Comparison of ENCODE assay signal across 11 cellular contexts in genomic region chr9:93093081-93093448, GRCh38. TPM values are rescaled to one million over a fixed set of nuclear protein-coding genes. Genes with fewer than 3 reads are reported as not detected.
DNase-seq lines count a peak whose midpoint lies in the region; ATAC-seq and TF ChIP-seq lines count a peak whose summit lies in the region.
"Had no signal": no experiment of that assay in that cellular context is flagged by ENCODE, and none has a peak within 500 bp of the region (broad histone marks: within the 10 kb centered on the region; RNA-seq: fewer than 3 reads in every experiment).

No MANE protein-coding gene starts in this region.

- no peak for ATAC-seq in CD4-positive, CD25-positive, alpha-beta regulatory T cell (ENCODE audit: low read depth in 2 of 2)
- no peak for ATAC-seq in GM18868 (IDR thresholded peaks at IDR 0.05; ENCODE audit: unreplicated experiment)
- no peak for ATAC-seq in GM18867 (IDR thresholded peaks at IDR 0.05; ENCODE audit: unreplicated experiment)
- ATAC-seq: left colon had no signal

- DNase-seq in CD4-positive, CD25-positive, alpha-beta regulatory T cell, result no peak
- DNase-seq in OCI-LY7 (ENCODE audit: low spot score), result no peak
- DNase-seq in osteocyte (ENCODE audit: extremely low spot score, unreplicated experiment), result peak; percentile 34
- DNase-seq in HEK293T (ENCODE audit: extremely low spot score), result no peak
- no peak for DNase-seq in GM19240 (ENCODE audit: insufficient read length, low spot score)
- DNase-seq: activated gamma-delta T cell had no signal

- H3K4me1 ChIP-seq in CD4-positive, CD25-positive, alpha-beta regulatory T cell (ENCODE audit: control insufficient read depth, insufficient read depth, low read length, poor library complexity, severe bottlenecking), result peaks cover 46% of the 10 kb centered on the region
- H3K4me1 ChIP-seq in OCI-LY7 (ENCODE audit: insufficient read depth, low read length, poor library complexity, severe bottlenecking), result peaks cover 64% of the 10 kb centered on the region

- no peaks in the 10 kb centered on the region for H3K9me2 ChIP-seq in OCI-LY7 (ENCODE audit: insufficient read depth, low read length)

- H3K27ac ChIP-seq in CD4-positive, CD25-positive, alpha-beta regulatory T cell (ENCODE audit: insufficient read depth, low read length, poor library complexity, severe bottlenecking), result no peak overlapping the region
- no peak overlapping the region for H3K27ac ChIP-seq in OCI-LY7 (ENCODE audit: low read depth, low read length, poor library complexity, severe bottlenecking)
- H3K27ac ChIP-seq: SJSA1 had no signal

- H3K4me3 Mint-ChIP-seq in CD4-positive, CD25-positive, alpha-beta regulatory T cell, result peak overlapping the region; percentile 57 to 97 (median 90)
- H3K4me3 Mint-ChIP-seq in dendritic cell treated with granulocyte-macrophage colony-stimulating factor and Interleukin-4, amounts not matched to agents 40 ng/mL and 50 ng/mL, for 4 days, result no peak overlapping the region
- no peak overlapping the region for H3K4me3 Mint-ChIP-seq in osteocyte (ENCODE audit: unreplicated experiment)

- peaks cover 8% of the 10 kb centered on the region for H3K36me3 ChIP-seq in CD4-positive, CD25-positive, alpha-beta regulatory T cell (ENCODE audit: control insufficient read depth, insufficient read depth, low read length)
- H3K36me3 ChIP-seq in OCI-LY7 (ENCODE audit: insufficient read depth, low read length), result no peaks in the 10 kb centered on the region

- peaks cover 15% of the 10 kb centered on the region for H3K36me3 Mint-ChIP-seq in CD4-positive, CD25-positive, alpha-beta regulatory T cell
- peaks cover 6% of the 10 kb centered on the region for H3K36me3 Mint-ChIP-seq in dendritic cell treated with granulocyte-macrophage colony-stimulating factor and Interleukin-4, amounts not matched to agents 40 ng/mL and 50 ng/mL, for 4 days (ENCODE audit: low read depth)
- H3K36me3 Mint-ChIP-seq in osteocyte (ENCODE audit: unreplicated experiment), result peaks cover 2% of the 10 kb centered on the region

- no peaks in the 10 kb centered on the region for H3K27me3 ChIP-seq in CD4-positive, CD25-positive, alpha-beta regulatory T cell (ENCODE audit: control insufficient read depth, insufficient read depth, low read length)
- H3K27me3 ChIP-seq: SJSA1 had no signal

- H3K79me2 ChIP-seq in OCI-LY7 (ENCODE audit: insufficient read depth, low read depth, low read length), result no peaks in the 10 kb centered on the region

- no TSS peak for BruUV-seq in OCI-LY7 (replicated peaks; lab: Mats Ljungman, UMichigan)

- peaks cover 0 to 4% (median 0%) of the 10 kb centered on the region in 7 donors for H3K9me3 Mint-ChIP-seq in CD4-positive, CD25-positive, alpha-beta regulatory T cell
- peaks cover 14% of the 10 kb centered on the region for H3K9me3 Mint-ChIP-seq in dendritic cell treated with granulocyte-macrophage colony-stimulating factor and Interleukin-4, amounts not matched to agents 40 ng/mL and 50 ng/mL, for 4 days
- H3K9me3 Mint-ChIP-seq in osteocyte (ENCODE audit: unreplicated experiment), result peaks cover 5% of the 10 kb centered on the region

- no peaks in the 10 kb centered on the region for H4K20me1 ChIP-seq in OCI-LY7 (ENCODE audit: insufficient read depth, low read length)

- POLR2A ChIA-PET in OCI-LY7 (lab: Charles Lee) (interaction anchor here (1.0 kb wide), 1 partner anchor 56 kb away, joined by 3 read pairs; no protein-coding TSS in a partner anchor), HEK293T (lab: Yijun Ruan, JAX) (no interaction called here)

- H2AFZ ChIP-seq in OCI-LY7 (ENCODE audit: low read length), result no peak overlapping the region

- H3K27ac Mint-ChIP-seq in CD4-positive, CD25-positive, alpha-beta regulatory T cell, result peak overlapping the region; percentile 94 to 97 (median 94)
- H3K27ac Mint-ChIP-seq in dendritic cell treated with granulocyte-macrophage colony-stimulating factor and Interleukin-4, amounts not matched to agents 40 ng/mL and 50 ng/mL, for 4 days, result peak overlapping the region; percentile 91
- peak overlapping the region; percentile 15 for H3K27ac Mint-ChIP-seq in osteocyte (ENCODE audit: unreplicated experiment)

- CTCF ChIA-PET in OCI-LY7 (lab: Charles Lee; ENCODE audit: unreplicated experiment) (no interaction called here), HEK293T (lab: Yijun Ruan, JAX) (no interaction called here)

- peaks cover 5 to 70% (median 50%) of the 10 kb centered on the region in 4 donors for H3K4me1 Mint-ChIP-seq in CD4-positive, CD25-positive, alpha-beta regulatory T cell
- peaks cover 53% of the 10 kb centered on the region for H3K4me1 Mint-ChIP-seq in dendritic cell treated with granulocyte-macrophage colony-stimulating factor and Interleukin-4, amounts not matched to agents 40 ng/mL and 50 ng/mL, for 4 days (ENCODE audit: low read depth)
- H3K4me1 Mint-ChIP-seq in osteocyte (ENCODE audit: unreplicated experiment), result peaks cover 25% of the 10 kb centered on the region

- intact Hi-C loops in OCI-LY7 (cut with micrococcal nuclease; ENCODE audit: unreplicated experiment), result no loop called here
- intact Hi-C loops in dendritic cell treated with granulocyte-macrophage colony-stimulating factor and Interleukin-4, amounts not matched to agents 40 ng/mL and 50 ng/mL, for 4 days (cut with micrococcal nuclease), result loop anchor here (10.0 kb wide), 1 partner anchor 58 kb away; no protein-coding TSS in a partner anchor

- TF ChIP-seq CTCF in OCI-LY7 (conservative IDR thresholded peaks at IDR 0.05; ENCODE audit: low read length) (no peak), osteocyte (IDR thresholded peaks at IDR 0.05) (no peak)

- no peaks in the 10 kb centered on the region for H3K9me3 ChIP-seq in CD4-positive, CD25-positive, alpha-beta regulatory T cell (ENCODE audit: control insufficient read depth in 2 of 2, low read length in 2 of 2)
- H3K9me3 ChIP-seq in OCI-LY7 (ENCODE audit: low read length), result no peaks in the 10 kb centered on the region

- no peaks in the 10 kb centered on the region for H3K27me3 Mint-ChIP-seq in CD4-positive, CD25-positive, alpha-beta regulatory T cell
- no peaks in the 10 kb centered on the region for H3K27me3 Mint-ChIP-seq in dendritic cell treated with granulocyte-macrophage colony-stimulating factor and Interleukin-4, amounts not matched to agents 40 ng/mL and 50 ng/mL, for 4 days
- H3K27me3 Mint-ChIP-seq in osteocyte (ENCODE audit: unreplicated experiment), result no peaks in the 10 kb centered on the region

- H3K4me2 ChIP-seq in OCI-LY7 (ENCODE audit: low read length), result peak overlapping the region; percentile 99

- H3K4me3 ChIP-seq in CD4-positive, CD25-positive, alpha-beta regulatory T cell (ENCODE audit: low read depth, low read length), result no peak overlapping the region
- peak overlapping the region; percentile 19 for H3K4me3 ChIP-seq in OCI-LY7 (ENCODE audit: low read depth, low read length, poor library complexity, severe bottlenecking)
- H3K4me3 ChIP-seq: SJSA1 had no signal

TF ChIP-seq in HEK293T, 16 proteins besides CTCF, POLR2A, EP300 and RAD21:
- TF ChIP-seq SUZ12 (IDR thresholded peaks at IDR 0.05), result no peak
- no peak for TF ChIP-seq NFRKB (IDR thresholded peaks at IDR 0.05)
- no peak for TF ChIP-seq TARDBP (IDR thresholded peaks at IDR 0.05)
- no peak for TF ChIP-seq L3MBTL2 (conservative IDR thresholded peaks at IDR 0.05)
- TF ChIP-seq FOXK2 (IDR thresholded peaks at IDR 0.05), result no peak
- TF ChIP-seq ELF4 (IDR thresholded peaks at IDR 0.05), result no peak
- no peak for TF ChIP-seq FOXA1 (IDR thresholded peaks at IDR 0.05)
- no peak for TF ChIP-seq CTBP1 (IDR thresholded peaks at IDR 0.05; ENCODE audit: borderline replicate concordance)
- TF ChIP-seq FOXM1 (IDR thresholded peaks at IDR 0.05; ENCODE audit: borderline replicate concordance), result no peak
- no peak for TF ChIP-seq SP1 (IDR thresholded peaks at IDR 0.05)
- no peak for TF ChIP-seq PKNOX1 (IDR thresholded peaks at IDR 0.05)
- TF ChIP-seq HDGF (IDR thresholded peaks at IDR 0.05; ENCODE audit: borderline replicate concordance), result no peak
- TF ChIP-seq BHLHE40 (IDR thresholded peaks at IDR 0.05; ENCODE audit: borderline replicate concordance), result no peak
- TF ChIP-seq ZNF384 (IDR thresholded peaks at IDR 0.05), result no peak
- no peak for TF ChIP-seq LEF1 (IDR thresholded peaks at IDR 0.05; ENCODE audit: borderline replicate concordance)

RNA-seq across cellular contexts. Expression of gene CARD19, which starts 3.0 kb away (rescaled TPM):
- 60.0 TPM for total RNA-seq in CD4-positive, CD25-positive, alpha-beta regulatory T cell
- polyA plus RNA-seq in CD4-positive, CD25-positive, alpha-beta regulatory T cell, result 10 to 100 TPM; 64.8 to 89.1 (median 75.3) TPM
- total RNA-seq in OCI-LY7 (2014; rRNA removed; shearing (Covaris generic)), result 18.4 and 26.8 TPM in 2 replicates
- total RNA-seq in OCI-LY7 (2022) (13.4 and 15.8 TPM in 2 replicates), osteocyte (35.8 and 42.9 TPM in 2 replicates)

RNA-seq across cellular contexts. Expression of gene SUSD3, which starts 34.6 kb away (rescaled TPM):
- total RNA-seq in CD4-positive, CD25-positive, alpha-beta regulatory T cell, result 68.7 TPM
- polyA plus RNA-seq in CD4-positive, CD25-positive, alpha-beta regulatory T cell, result 100 to 1,000 TPM; 187 to 229 (median 210) TPM
- total RNA-seq in OCI-LY7 (2014; rRNA removed; shearing (Covaris generic)), result 160 and 201 TPM in 2 replicates
- total RNA-seq in OCI-LY7 (2022), result 94.1 and 116 TPM in 2 replicates
- total RNA-seq in osteocyte, result not detected in 2 replicates
- total RNA-seq: SJSA1 had no signal

RNA-seq across cellular contexts. Expression of gene NINJ1, which starts 41.0 kb away (rescaled TPM):
- 144 TPM for total RNA-seq in CD4-positive, CD25-positive, alpha-beta regulatory T cell
- polyA plus RNA-seq in CD4-positive, CD25-positive, alpha-beta regulatory T cell, result 100 to 1,000 TPM in 1 of 4 donors, 10 to 100 TPM in 3; 68.5 to 104 (median 73.2) TPM
- 6.2 and 13.3 TPM in 2 replicates for total RNA-seq in OCI-LY7 (2014; rRNA removed; shearing (Covaris generic))
- total RNA-seq in OCI-LY7 (2022) (18.1 and 18.3 TPM in 2 replicates), osteocyte (28.1 and 32.9 TPM in 2 replicates)

Comparison
In these comparisons a context has a peak if more than half of its experiments do, and no peak if none do; other contexts are left out.
1. H3K27ac Mint-ChIP-seq: peak in every context shown above with its lines; median percentile 94 in CD4-positive, CD25-positive, alpha-beta regulatory T cell; 91 in dendritic cell treated with granulocyte-macrophage colony-stimulating factor and Interleukin-4, amounts not matched to agents 40 ng/mL and 50 ng/mL, for 4 days; 15 in osteocyte.
2. H3K4me3 Mint-ChIP-seq: peak in CD4-positive, CD25-positive, alpha-beta regulatory T cell (4 of 4); none in dendritic cell treated with granulocyte-macrophage colony-stimulating factor and Interleukin-4, amounts not matched to agents 40 ng/mL and 50 ng/mL, for 4 days (single experiment) and osteocyte (single experiment).
3. RNA of gene SUSD3, which starts 34.6 kb away (total RNA-seq): 94.1 to 201 TPM in OCI-LY7 and 68.7 TPM in CD4-positive, CD25-positive, alpha-beta regulatory T cell (single experiment); not detected in osteocyte; every median in the first group is over 10 times any median in the second.